Comparison of ENCODE assay signal across 1 cellular context in genomic region chr20:45427236-45428149, GRCh38.
A peak's percentile ranks its signal among the peaks of the same experiment; 100 is the strongest.
TF ChIP-seq lines count a peak whose summit lies in the region.

No MANE protein-coding gene starts in this region.

TF ChIP-seq in K562, 482 proteins besides CTCF, POLR2A, EP300 and RAD21 (continued from another document and continues in another):
- TF ChIP-seq ZNF512 (tag; IDR thresholded peaks at IDR 0.05) = no peak
- TF ChIP-seq ZNF589 (CRISPR knock-in tag; IDR thresholded peaks at IDR 0.05; ENCODE audit: low read depth) = no peak
- no peak for TF ChIP-seq SP1 (CRISPR knock-in tag; IDR thresholded peaks at IDR 0.05)
- no peak for TF ChIP-seq KDM5B (IDR thresholded peaks at IDR 0.05; ENCODE audit: insufficient replicate concordance, low read depth, low read length)
- no peak for TF ChIP-seq TCF7 (IDR thresholded peaks at IDR 0.05; ENCODE audit: borderline replicate concordance)
- no peak for TF ChIP-seq POLR2G (IDR thresholded peaks at IDR 0.05; ENCODE audit: low read depth, low read length)
- TF ChIP-seq NR4A1 (CRISPR knock-in tag; IDR thresholded peaks at IDR 0.05) = no peak
- TF ChIP-seq NR4A1 (tag; IDR thresholded peaks at IDR 0.05) = no peak
- TF ChIP-seq ZNF224 (CRISPR knock-in tag; IDR thresholded peaks at IDR 0.05) = no peak
- TF ChIP-seq ETV1 (tag; conservative IDR thresholded peaks at IDR 0.05; ENCODE audit: low read depth) = peak; percentile 63; the same call in 1 of the 2 replicates
- no peak for TF ChIP-seq RUNX1 (IDR thresholded peaks at IDR 0.05; ENCODE audit: low read depth)
- no peak for TF ChIP-seq ZNF699 (CRISPR knock-in tag; IDR thresholded peaks at IDR 0.05; ENCODE audit: insufficient replicate concordance)
- TF ChIP-seq, protein P1, sequence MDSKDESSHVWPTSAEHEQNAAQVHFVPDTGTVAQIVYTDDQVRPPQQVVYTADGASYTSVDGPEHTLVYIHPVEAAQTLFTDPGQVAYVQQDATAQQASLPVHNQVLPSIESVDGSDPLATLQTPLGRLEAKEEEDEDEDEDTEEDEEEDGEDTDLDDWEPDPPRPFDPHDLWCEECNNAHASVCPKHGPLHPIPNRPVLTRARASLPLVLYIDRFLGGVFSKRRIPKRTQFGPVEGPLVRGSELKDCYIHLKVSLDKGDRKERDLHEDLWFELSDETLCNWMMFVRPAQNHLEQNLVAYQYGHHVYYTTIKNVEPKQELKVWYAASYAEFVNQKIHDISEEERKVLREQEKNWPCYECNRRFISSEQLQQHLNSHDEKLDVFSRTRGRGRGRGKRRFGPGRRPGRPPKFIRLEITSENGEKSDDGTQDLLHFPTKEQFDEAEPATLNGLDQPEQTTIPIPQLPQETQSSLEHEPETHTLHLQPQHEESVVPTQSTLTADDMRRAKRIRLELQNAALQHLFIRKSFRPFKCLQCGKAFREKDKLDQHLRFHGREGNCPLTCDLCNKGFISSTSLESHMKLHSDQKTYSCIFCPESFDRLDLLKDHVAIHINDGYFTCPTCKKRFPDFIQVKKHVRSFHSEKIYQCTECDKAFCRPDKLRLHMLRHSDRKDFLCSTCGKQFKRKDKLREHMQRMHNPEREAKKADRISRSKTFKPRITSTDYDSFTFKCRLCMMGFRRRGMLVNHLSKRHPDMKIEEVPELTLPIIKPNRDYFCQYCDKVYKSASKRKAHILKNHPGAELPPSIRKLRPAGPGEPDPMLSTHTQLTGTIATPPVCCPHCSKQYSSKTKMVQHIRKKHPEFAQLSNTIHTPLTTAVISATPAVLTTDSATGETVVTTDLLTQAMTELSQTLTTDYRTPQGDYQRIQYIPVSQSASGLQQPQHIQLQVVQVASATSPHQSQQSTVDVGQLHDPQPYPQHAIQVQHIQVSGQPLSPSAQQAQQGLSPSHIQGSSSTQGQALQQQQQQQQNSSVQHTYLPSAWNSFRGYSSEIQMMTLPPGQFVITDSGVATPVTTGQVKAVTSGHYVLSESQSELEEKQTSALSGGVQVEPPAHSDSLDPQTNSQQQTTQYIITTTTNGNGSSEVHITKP (IDR thresholded peaks at IDR 0.05; ENCODE audit: partially characterized antibody) = no peak
- no peak for TF ChIP-seq SRSF9 (IDR thresholded peaks at IDR 0.05; ENCODE audit: borderline replicate concordance, low read depth, low read length)
- no peak for TF ChIP-seq HDAC3 (IDR thresholded peaks at IDR 0.05; ENCODE audit: borderline replicate concordance, partially characterized antibody)
- TF ChIP-seq, protein P2, sequence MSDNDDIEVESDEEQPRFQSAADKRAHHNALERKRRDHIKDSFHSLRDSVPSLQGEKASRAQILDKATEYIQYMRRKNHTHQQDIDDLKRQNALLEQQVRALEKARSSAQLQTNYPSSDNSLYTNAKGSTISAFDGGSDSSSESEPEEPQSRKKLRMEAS (CRISPR knock-in tag; IDR thresholded peaks at IDR 0.05) = peak; percentile 95
- TF ChIP-seq EP400 (IDR thresholded peaks at IDR 0.05) = peak; percentile 76
- no peak for TF ChIP-seq ZZZ3 (IDR thresholded peaks at IDR 0.05)
- TF ChIP-seq, protein P3, sequence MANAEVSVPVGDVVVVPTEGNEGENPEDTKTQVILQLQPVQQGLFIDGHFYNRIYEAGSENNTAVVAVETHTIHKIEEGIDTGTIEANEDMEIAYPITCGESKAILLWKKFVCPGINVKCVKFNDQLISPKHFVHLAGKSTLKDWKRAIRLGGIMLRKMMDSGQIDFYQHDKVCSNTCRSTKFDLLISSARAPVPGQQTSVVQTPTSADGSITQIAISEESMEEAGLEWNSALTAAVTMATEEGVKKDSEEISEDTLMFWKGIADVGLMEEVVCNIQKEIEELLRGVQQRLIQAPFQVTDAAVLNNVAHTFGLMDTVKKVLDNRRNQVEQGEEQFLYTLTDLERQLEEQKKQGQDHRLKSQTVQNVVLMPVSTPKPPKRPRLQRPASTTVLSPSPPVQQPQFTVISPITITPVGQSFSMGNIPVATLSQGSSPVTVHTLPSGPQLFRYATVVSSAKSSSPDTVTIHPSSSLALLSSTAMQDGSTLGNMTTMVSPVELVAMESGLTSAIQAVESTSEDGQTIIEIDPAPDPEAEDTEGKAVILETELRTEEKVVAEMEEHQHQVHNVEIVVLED (CRISPR knock-in tag; IDR thresholded peaks at IDR 0.05) = no peak
- TF ChIP-seq NFIC (IDR thresholded peaks at IDR 0.05) = peak; percentile 54
- no peak for TF ChIP-seq MAFF (IDR thresholded peaks at IDR 0.05; ENCODE audit: low read length)
- no peak for TF ChIP-seq NCOA6 (IDR thresholded peaks at IDR 0.05)
- no peak for TF ChIP-seq HSF4 (CRISPR knock-in tag; IDR thresholded peaks at IDR 0.05; ENCODE audit: borderline replicate concordance)
- TF ChIP-seq, protein P4, sequence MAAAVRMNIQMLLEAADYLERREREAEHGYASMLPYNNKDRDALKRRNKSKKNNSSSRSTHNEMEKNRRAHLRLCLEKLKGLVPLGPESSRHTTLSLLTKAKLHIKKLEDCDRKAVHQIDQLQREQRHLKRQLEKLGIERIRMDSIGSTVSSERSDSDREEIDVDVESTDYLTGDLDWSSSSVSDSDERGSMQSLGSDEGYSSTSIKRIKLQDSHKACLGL (CRISPR knock-in tag; IDR thresholded peaks at IDR 0.05; ENCODE audit: borderline replicate concordance, poor library complexity, severe bottlenecking) = peak; percentile 6
- peak in 1 of 2 experiments; percentile 46; a peak in 1 of 4 replicates for TF ChIP-seq KDM1A (IDR thresholded peaks at IDR 0.05)
- no peak for TF ChIP-seq HINFP (tag; conservative IDR thresholded peaks at IDR 0.05; ENCODE audit: low read depth)
- TF ChIP-seq, protein P5, sequence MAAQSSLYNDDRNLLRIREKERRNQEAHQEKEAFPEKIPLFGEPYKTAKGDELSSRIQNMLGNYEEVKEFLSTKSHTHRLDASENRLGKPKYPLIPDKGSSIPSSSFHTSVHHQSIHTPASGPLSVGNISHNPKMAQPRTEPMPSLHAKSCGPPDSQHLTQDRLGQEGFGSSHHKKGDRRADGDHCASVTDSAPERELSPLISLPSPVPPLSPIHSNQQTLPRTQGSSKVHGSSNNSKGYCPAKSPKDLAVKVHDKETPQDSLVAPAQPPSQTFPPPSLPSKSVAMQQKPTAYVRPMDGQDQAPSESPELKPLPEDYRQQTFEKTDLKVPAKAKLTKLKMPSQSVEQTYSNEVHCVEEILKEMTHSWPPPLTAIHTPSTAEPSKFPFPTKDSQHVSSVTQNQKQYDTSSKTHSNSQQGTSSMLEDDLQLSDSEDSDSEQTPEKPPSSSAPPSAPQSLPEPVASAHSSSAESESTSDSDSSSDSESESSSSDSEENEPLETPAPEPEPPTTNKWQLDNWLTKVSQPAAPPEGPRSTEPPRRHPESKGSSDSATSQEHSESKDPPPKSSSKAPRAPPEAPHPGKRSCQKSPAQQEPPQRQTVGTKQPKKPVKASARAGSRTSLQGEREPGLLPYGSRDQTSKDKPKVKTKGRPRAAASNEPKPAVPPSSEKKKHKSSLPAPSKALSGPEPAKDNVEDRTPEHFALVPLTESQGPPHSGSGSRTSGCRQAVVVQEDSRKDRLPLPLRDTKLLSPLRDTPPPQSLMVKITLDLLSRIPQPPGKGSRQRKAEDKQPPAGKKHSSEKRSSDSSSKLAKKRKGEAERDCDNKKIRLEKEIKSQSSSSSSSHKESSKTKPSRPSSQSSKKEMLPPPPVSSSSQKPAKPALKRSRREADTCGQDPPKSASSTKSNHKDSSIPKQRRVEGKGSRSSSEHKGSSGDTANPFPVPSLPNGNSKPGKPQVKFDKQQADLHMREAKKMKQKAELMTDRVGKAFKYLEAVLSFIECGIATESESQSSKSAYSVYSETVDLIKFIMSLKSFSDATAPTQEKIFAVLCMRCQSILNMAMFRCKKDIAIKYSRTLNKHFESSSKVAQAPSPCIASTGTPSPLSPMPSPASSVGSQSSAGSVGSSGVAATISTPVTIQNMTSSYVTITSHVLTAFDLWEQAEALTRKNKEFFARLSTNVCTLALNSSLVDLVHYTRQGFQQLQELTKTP (IDR thresholded peaks at IDR 0.05; ENCODE audit: low read depth in 1 of 2, partially characterized antibody in 2 of 2) = no peak
- TF ChIP-seq PML (IDR thresholded peaks at IDR 0.05; ENCODE audit: low read length) = no peak
- no peak for TF ChIP-seq ZNF280A (IDR thresholded peaks at IDR 0.05; ENCODE audit: low read depth, partially characterized antibody)
- TF ChIP-seq NKRF (IDR thresholded peaks at IDR 0.05; ENCODE audit: borderline replicate concordance) = peak; percentile 76; the same call in 1 of the 2 replicates
- no peak for TF ChIP-seq HNRNPLL (IDR thresholded peaks at IDR 0.05; ENCODE audit: low read depth, low read length, poor library complexity, severe bottlenecking)
- TF ChIP-seq PYGO2 (tag; IDR thresholded peaks at IDR 0.05) = no peak
- no peak for TF ChIP-seq DIDO1 (tag; IDR thresholded peaks at IDR 0.05; ENCODE audit: low read depth)
- TF ChIP-seq SMAD2 (IDR thresholded peaks at IDR 0.05; ENCODE audit: low read depth, low read length) = no peak
- no peak for TF ChIP-seq ZBTB26 (CRISPR knock-in tag; IDR thresholded peaks at IDR 0.05)
- TF ChIP-seq ZNF217 (CRISPR knock-in tag; IDR thresholded peaks at IDR 0.05) = no peak
- no peak for TF ChIP-seq ARHGAP35 (IDR thresholded peaks at IDR 0.05; ENCODE audit: partially characterized antibody)
- no peak for TF ChIP-seq HDGF (IDR thresholded peaks at IDR 0.05)
- TF ChIP-seq RBM22 (IDR thresholded peaks at IDR 0.05; ENCODE audit: low read depth, low read length, poor library complexity, severe bottlenecking) = no peak
- TF ChIP-seq TAF15 (IDR thresholded peaks at IDR 0.05; ENCODE audit: low read depth, low read length) = no peak
